8 cellular contexts compared by ENCODE assay signal in genomic region chr12:7189398-7190267, GRCh38. TPM values are rescaled to one million over a fixed set of nuclear protein-coding genes. Genes with fewer than 3 reads are reported as not detected.
DNase-seq lines count a peak whose midpoint lies in the region; ATAC-seq and TF ChIP-seq lines count a peak whose summit lies in the region.

TSS of gene PEX5 (plus strand) at chr12:7189686. CDS start at chr12:7190378, 692 bp downstream.

- no peaks in the 10 kb centered on the region for H3K9me3 ChIP-seq in spleen

- peak; percentile 92 for ATAC-seq in HG03196 (IDR thresholded peaks at IDR 0.05; ENCODE audit: unreplicated experiment)

- DNase-seq in AG08396 (ENCODE audit: low spot score) (peak; percentile 95), NCI-H226 (peak; percentile 90), inferior parietal cortex (ENCODE audit: extremely low spot score) (peak; percentile 94), spleen (peak; percentile 97)
- DNase-seq in activated CD4-positive, CD25-positive, alpha-beta regulatory T cell treated with anti-CD3 and anti-CD28 coated beads, Interleukin-2, amount 50 U/mL, for 16 hours (ENCODE audit: low read depth, low spot score), result peak; percentile 73
- peak; percentile 81 for DNase-seq in central memory CD4-positive, alpha-beta T cell

- WGBS in spleen, 5 donors, result 0 to 1% (median 1%) methylated on average over 20 to 68 of the region's 68 CpGs

- in situ Hi-C loops in GM18951 (cut with MboI; ENCODE audit: low sequenced_read_pairs, unreplicated experiment), result no loop called here

- no peaks in the 10 kb centered on the region for H3K27me3 ChIP-seq in spleen (replicated peaks in 1 of 7)

- intact Hi-C loops in spleen (cut with DNase I; ENCODE audit: low total_unique reads), result no loop called here

- H3K27ac ChIP-seq in spleen, result peak within 1 kb of the TSS; percentile 80 to 95 (median 91)

- peaks cover 0 to 27% (median 5%) of the 10 kb centered on the region in 6 donors for H3K36me3 ChIP-seq in spleen

- H3K4me3 ChIP-seq in spleen, result peak within 1 kb of the TSS; percentile 60 to 92 (median 80)

- TF ChIP-seq CTCF in spleen (IDR thresholded peaks at IDR 0.05 in 8 of 11, conservative IDR thresholded peaks at IDR 0.05 in 3 of 11), result peak in 3 of 11 experiments; percentile 18 to 43 (median 37)

- peaks cover 16 to 46% (median 29%) of the 10 kb centered on the region in 6 donors for H3K4me1 ChIP-seq in spleen

- TF ChIP-seq POLR2A in GM18951 (IDR thresholded peaks at IDR 0.05; ENCODE audit: extremely low read depth, insufficient read depth, insufficient read length), result peak; percentile 66
- TF ChIP-seq POLR2A in spleen (IDR thresholded peaks at IDR 0.05), result no peak

RNA-seq across cellular contexts. Expression of gene PEX5, which starts in this region (rescaled TPM):
- total RNA-seq in spleen, result 10 to 100 TPM; 16.9 to 35.8 (median 25.5) TPM
- 10 to 100 TPM; 13.4 to 19.3 (median 14.4) TPM for polyA plus RNA-seq in spleen

Comparison
In these comparisons a context has a peak if more than half of its experiments do, and no peak if none do; other contexts are left out.
1. Peak in every context shown above with its lines: DNase-seq, ATAC-seq, H3K4me3 ChIP-seq and H3K27ac ChIP-seq.